ENCODE assay signal across 24 cellular contexts in the genomic region with DNA sequence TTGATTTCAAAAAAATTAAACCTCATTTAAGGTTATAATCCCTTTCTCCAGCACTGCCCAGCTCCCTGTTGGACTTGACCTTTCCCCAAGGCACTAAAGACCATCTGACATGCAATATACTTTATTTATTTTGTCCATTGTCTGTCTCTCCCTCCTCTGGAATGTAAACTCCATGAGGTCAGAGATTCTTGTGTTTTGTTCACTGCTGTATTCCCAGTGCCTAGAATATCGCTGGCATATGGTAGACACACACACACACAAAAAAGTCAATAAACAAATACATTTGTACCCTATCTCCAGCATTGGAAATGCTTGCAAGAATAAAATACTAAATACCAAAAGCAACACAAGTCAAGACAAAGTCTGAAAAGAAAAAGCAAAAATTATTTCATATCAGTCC. TPM values are rescaled to one million over a fixed set of nuclear protein-coding genes. Genes with fewer than 3 reads are reported as not detected.
DNase-seq lines count a peak whose midpoint lies in the region; ATAC-seq and TF ChIP-seq lines count a peak whose summit lies in the region.
"Had no signal": no experiment of that assay in that cellular context is flagged by ENCODE, and none has a peak within 500 bp of the region (broad histone marks: within the 10 kb centered on the region; RNA-seq: fewer than 3 reads in every experiment).

No MANE protein-coding gene starts in this region.

- H3K9me3 ChIP-seq in ascending aorta: no peaks in the 10 kb centered on the region
- H3K9me3 ChIP-seq: BLaER1, MG63 had no signal

- no peak overlapping the region for H3K27ac Mint-ChIP-seq in activated naive CD4-positive, alpha-beta T cell treated with anti-CD3 and anti-CD28 coated beads, Interleukin-2, amount 50 U/mL, for 72 hours
- H3K27ac Mint-ChIP-seq: CD8-positive, alpha-beta memory T cell; H9; IgD-negative memory B cell had no signal

- intact Hi-C loops in ascending aorta (cut with DNase I) (no loop called here), left colon (cut with DNase I, micrococcal nuclease) (no loop called here)

- H3K36me3 ChIP-seq in ascending aorta: no peaks in the 10 kb centered on the region
- H3K36me3 ChIP-seq: BLaER1, MG63 had no signal

- H3K9me3 Mint-ChIP-seq in activated naive CD4-positive, alpha-beta T cell treated with anti-CD3 and anti-CD28 coated beads, Interleukin-2, amount 50 U/mL, for 72 hours: no peaks in the 10 kb centered on the region
- H3K9me3 Mint-ChIP-seq: CD8-positive, alpha-beta memory T cell; H9; IgD-negative memory B cell had no signal

- peak overlapping the region; percentile 28 to 41 for H3K27ac ChIP-seq in ascending aorta
- H3K27ac ChIP-seq: 22Rv1, BLaER1, HL-60 had no signal

- H3K4me1 ChIP-seq in ascending aorta: peaks cover 0 to 6% of the 10 kb centered on the region in 2 donors
- H3K4me1 ChIP-seq: BLaER1 had no signal

- DNase-seq in NCI-H82 (lab: John Stamatoyannopoulos, UW) (peak; percentile 57), NCI-H82 treated with DMSO at 0.1 percent for 48 hours (lab: John Stamatoyannopoulos, UW; ENCODE audit: unreplicated experiment) (no peak), ascending aorta (ENCODE audit: low spot score in 2 of 2) (no peak), left colon (no peak), NCI-H2171 treated with DMSO at 0.1 percent for 48 hours (lab: John Stamatoyannopoulos, UW) (no peak), hepatic stellate cell (ENCODE audit: low spot score) (no peak), RPMI8226 (no peak)
- DNase-seq in activated naive CD4-positive, alpha-beta T cell treated with anti-CD3 and anti-CD28 coated beads, Interleukin-2, amount 50 U/mL, for 72 hours (ENCODE audit: low spot score in 2 of 2): no peak
- DNase-seq: CD8-positive, alpha-beta memory T cell; DMS53; H9; Karpas-422; MG63; NCI-H1048; NCI-H1436; NCI-H2081; NCI-H510A; NCI-H774; SHP77 treated with DMSO at 0.1 percent for 48 hours had no signal

- no peaks in the 10 kb centered on the region for H3K27me3 ChIP-seq in ascending aorta
- H3K27me3 ChIP-seq: BLaER1, MG63 had no signal

- no peak overlapping the region for H3K4me3 ChIP-seq in ascending aorta
- H3K4me3 ChIP-seq: BLaER1, MG63 had no signal

- no peak for TF ChIP-seq CTCF in ascending aorta (IDR thresholded peaks at IDR 0.05)

- no peaks in the 10 kb centered on the region for H3K36me3 Mint-ChIP-seq in activated naive CD4-positive, alpha-beta T cell treated with anti-CD3 and anti-CD28 coated beads, Interleukin-2, amount 50 U/mL, for 72 hours
- H3K36me3 Mint-ChIP-seq: CD8-positive, alpha-beta memory T cell; IgD-negative memory B cell had no signal

- ATAC-seq in left colon: peak; percentile 25
- ATAC-seq in activated naive CD4-positive, alpha-beta T cell treated with anti-CD3 and anti-CD28 coated beads, Interleukin-2, amount 50 U/mL, for 72 hours: no peak
- ATAC-seq: SK-N-SH treated with all-trans-retinoic acid at 6 μM for 48 hours had no signal

RNA-seq across cellular contexts. Expression of a gene that starts 17.3 kb away (rescaled TPM):
- total RNA-seq in ascending aorta: 18.6 TPM
- 1 to 10 TPM; 8.2 to 9.7 TPM for total RNA-seq in left colon
- total RNA-seq in activated naive CD4-positive, alpha-beta T cell treated with anti-CD3 and anti-CD28 coated beads, Interleukin-2, amount 50 U/mL, for 72 hours: 1 to 10 TPM; 5.0 to 8.2 TPM
